1 cellular context compared by ENCODE assay signal in genomic region chr5:118987988-118988945, GRCh38.
A peak's percentile ranks its signal among the peaks of the same experiment; 100 is the strongest.
TF ChIP-seq lines count a peak whose summit lies in the region.

A gene with protein sequence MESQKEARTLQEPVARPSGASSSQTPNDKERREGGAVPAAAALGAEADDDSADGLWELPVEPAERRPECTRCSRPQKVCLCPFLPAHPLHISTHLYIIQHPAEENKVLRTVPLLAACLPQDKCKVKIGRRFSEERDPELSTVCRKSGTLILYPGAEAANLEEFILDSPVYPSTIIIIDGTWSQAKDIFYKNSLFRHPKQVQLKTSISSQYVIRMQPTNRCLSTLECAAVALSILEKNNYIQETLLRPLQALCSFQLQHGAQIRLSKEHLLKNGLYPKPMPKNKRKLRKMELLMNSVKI (minus strand): TSS chr5:118988547. CDS start chr5:118988511, 36 bp downstream.

TF ChIP-seq in HepG2, 621 proteins besides CTCF, POLR2A, EP300 and RAD21 (continued from another document and continues in another):
- no peak for TF ChIP-seq KAT2B (IDR thresholded peaks at IDR 0.05; ENCODE audit: borderline replicate concordance, low read depth, low read length)
- TF ChIP-seq ZNF781 (CRISPR knock-in tag; IDR thresholded peaks at IDR 0.05; ENCODE audit: borderline replicate concordance, not compliant biosample characterization) = no peak
- no peak for TF ChIP-seq CENPX (CRISPR knock-in tag; IDR thresholded peaks at IDR 0.05)
- TF ChIP-seq ZBTB38 (CRISPR knock-in tag; IDR thresholded peaks at IDR 0.05) = peak; percentile 78; the same call in 1 of the 2 replicates
- 0 out of 2 replicates have a peak, but pooled peaks have one; percentile 21 for TF ChIP-seq ZNF44 (CRISPR knock-in tag; IDR thresholded peaks at IDR 0.05)
- no peak for TF ChIP-seq ZNF251 (CRISPR knock-in tag; IDR thresholded peaks at IDR 0.05)
- no peak for TF ChIP-seq USF2 (IDR thresholded peaks at IDR 0.05; ENCODE audit: low read depth, low read length)
- TF ChIP-seq USF2 (CRISPR knock-in tag; IDR thresholded peaks at IDR 0.05; ENCODE audit: borderline replicate concordance) = peak; percentile 38; the same call in 1 of the 2 replicates
- TF ChIP-seq GATAD2A (CRISPR knock-in tag; IDR thresholded peaks at IDR 0.05) = peak; percentile 44; the same call in 1 of the 2 replicates
- TF ChIP-seq HDAC1 (CRISPR knock-in tag; IDR thresholded peaks at IDR 0.05) = no peak; the same call in none of the 2 replicates
- TF ChIP-seq FOXK2 (IDR thresholded peaks at IDR 0.05) = no peak
- no peak for TF ChIP-seq FOXO4 (CRISPR knock-in tag; conservative IDR thresholded peaks at IDR 0.05)
- TF ChIP-seq ZNF496 (CRISPR knock-in tag; IDR thresholded peaks at IDR 0.05; ENCODE audit: insufficient replicate concordance) = no peak
- no peak; the same call in 1 of the 2 replicates for TF ChIP-seq ZNF790 (CRISPR knock-in tag; IDR thresholded peaks at IDR 0.05; ENCODE audit: borderline replicate concordance)
- TF ChIP-seq ZNF3 (CRISPR knock-in tag; IDR thresholded peaks at IDR 0.05) = no peak
- no peak for TF ChIP-seq ATF7 (IDR thresholded peaks at IDR 0.05)
- no peak for TF ChIP-seq ATF7 (CRISPR knock-in tag; IDR thresholded peaks at IDR 0.05)
- peak; percentile 83 for TF ChIP-seq RXRA (CRISPR knock-in tag; IDR thresholded peaks at IDR 0.05)
- TF ChIP-seq, protein P1, sequence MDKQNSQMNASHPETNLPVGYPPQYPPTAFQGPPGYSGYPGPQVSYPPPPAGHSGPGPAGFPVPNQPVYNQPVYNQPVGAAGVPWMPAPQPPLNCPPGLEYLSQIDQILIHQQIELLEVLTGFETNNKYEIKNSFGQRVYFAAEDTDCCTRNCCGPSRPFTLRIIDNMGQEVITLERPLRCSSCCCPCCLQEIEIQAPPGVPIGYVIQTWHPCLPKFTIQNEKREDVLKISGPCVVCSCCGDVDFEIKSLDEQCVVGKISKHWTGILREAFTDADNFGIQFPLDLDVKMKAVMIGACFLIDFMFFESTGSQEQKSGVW (CRISPR knock-in tag; IDR thresholded peaks at IDR 0.05; ENCODE audit: borderline replicate concordance) = no peak
- no peak for TF ChIP-seq ZBTB21 (CRISPR knock-in tag; IDR thresholded peaks at IDR 0.05)
- no peak for TF ChIP-seq ZNF615 (CRISPR knock-in tag; IDR thresholded peaks at IDR 0.05; ENCODE audit: borderline replicate concordance)
- TF ChIP-seq NR3C1 (CRISPR knock-in tag; IDR thresholded peaks at IDR 0.05) = no peak
- TF ChIP-seq, protein P2, sequence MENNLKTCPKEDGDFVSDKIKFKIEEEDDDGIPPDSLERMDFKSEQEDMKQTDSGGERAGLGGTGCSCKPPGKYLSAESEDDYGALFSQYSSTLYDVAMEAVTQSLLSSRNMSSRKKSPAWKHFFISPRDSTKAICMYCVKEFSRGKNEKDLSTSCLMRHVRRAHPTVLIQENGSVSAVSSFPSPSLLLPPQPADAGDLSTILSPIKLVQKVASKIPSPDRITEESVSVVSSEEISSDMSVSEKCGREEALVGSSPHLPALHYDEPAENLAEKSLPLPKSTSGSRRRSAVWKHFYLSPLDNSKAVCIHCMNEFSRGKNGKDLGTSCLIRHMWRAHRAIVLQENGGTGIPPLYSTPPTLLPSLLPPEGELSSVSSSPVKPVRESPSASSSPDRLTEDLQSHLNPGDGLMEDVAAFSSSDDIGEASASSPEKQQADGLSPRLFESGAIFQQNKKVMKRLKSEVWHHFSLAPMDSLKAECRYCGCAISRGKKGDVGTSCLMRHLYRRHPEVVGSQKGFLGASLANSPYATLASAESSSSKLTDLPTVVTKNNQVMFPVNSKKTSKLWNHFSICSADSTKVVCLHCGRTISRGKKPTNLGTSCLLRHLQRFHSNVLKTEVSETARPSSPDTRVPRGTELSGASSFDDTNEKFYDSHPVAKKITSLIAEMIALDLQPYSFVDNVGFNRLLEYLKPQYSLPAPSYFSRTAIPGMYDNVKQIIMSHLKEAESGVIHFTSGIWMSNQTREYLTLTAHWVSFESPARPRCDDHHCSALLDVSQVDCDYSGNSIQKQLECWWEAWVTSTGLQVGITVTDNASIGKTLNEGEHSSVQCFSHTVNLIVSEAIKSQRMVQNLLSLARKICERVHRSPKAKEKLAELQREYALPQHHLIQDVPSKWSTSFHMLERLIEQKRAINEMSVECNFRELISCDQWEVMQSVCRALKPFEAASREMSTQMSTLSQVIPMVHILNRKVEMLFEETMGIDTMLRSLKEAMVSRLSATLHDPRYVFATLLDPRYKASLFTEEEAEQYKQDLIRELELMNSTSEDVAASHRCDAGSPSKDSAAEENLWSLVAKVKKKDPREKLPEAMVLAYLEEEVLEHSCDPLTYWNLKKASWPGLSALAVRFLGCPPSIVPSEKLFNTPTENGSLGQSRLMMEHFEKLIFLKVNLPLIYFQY (CRISPR knock-in tag; IDR thresholded peaks at IDR 0.05; ENCODE audit: borderline replicate concordance) = peak; percentile 29
- no peak; the same call in 1 of the 2 replicates for TF ChIP-seq KLF6 (CRISPR knock-in tag; IDR thresholded peaks at IDR 0.05)
- TF ChIP-seq ZBTB7A (CRISPR knock-in tag; IDR thresholded peaks at IDR 0.05) = no peak
- TF ChIP-seq, protein P3, sequence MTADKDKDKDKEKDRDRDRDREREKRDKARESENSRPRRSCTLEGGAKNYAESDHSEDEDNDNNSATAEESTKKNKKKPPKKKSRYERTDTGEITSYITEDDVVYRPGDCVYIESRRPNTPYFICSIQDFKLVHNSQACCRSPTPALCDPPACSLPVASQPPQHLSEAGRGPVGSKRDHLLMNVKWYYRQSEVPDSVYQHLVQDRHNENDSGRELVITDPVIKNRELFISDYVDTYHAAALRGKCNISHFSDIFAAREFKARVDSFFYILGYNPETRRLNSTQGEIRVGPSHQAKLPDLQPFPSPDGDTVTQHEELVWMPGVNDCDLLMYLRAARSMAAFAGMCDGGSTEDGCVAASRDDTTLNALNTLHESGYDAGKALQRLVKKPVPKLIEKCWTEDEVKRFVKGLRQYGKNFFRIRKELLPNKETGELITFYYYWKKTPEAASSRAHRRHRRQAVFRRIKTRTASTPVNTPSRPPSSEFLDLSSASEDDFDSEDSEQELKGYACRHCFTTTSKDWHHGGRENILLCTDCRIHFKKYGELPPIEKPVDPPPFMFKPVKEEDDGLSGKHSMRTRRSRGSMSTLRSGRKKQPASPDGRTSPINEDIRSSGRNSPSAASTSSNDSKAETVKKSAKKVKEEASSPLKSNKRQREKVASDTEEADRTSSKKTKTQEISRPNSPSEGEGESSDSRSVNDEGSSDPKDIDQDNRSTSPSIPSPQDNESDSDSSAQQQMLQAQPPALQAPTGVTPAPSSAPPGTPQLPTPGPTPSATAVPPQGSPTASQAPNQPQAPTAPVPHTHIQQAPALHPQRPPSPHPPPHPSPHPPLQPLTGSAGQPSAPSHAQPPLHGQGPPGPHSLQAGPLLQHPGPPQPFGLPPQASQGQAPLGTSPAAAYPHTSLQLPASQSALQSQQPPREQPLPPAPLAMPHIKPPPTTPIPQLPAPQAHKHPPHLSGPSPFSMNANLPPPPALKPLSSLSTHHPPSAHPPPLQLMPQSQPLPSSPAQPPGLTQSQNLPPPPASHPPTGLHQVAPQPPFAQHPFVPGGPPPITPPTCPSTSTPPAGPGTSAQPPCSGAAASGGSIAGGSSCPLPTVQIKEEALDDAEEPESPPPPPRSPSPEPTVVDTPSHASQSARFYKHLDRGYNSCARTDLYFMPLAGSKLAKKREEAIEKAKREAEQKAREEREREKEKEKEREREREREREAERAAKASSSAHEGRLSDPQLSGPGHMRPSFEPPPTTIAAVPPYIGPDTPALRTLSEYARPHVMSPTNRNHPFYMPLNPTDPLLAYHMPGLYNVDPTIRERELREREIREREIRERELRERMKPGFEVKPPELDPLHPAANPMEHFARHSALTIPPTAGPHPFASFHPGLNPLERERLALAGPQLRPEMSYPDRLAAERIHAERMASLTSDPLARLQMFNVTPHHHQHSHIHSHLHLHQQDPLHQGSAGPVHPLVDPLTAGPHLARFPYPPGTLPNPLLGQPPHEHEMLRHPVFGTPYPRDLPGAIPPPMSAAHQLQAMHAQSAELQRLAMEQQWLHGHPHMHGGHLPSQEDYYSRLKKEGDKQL (CRISPR knock-in tag; IDR thresholded peaks at IDR 0.05; ENCODE audit: low read depth) = 0 out of 2 replicates have a peak, but pooled peaks have one; percentile 29
- peak; percentile 50; the same call in 1 of the 2 replicates for TF ChIP-seq ZNF34 (CRISPR knock-in tag; IDR thresholded peaks at IDR 0.05; ENCODE audit: borderline replicate concordance)
- peak; percentile 99 to 100 for TF ChIP-seq HMGXB4 (CRISPR knock-in tag; IDR thresholded peaks at IDR 0.05; ENCODE audit: borderline replicate concordance in 1 of 2, low read depth in 1 of 2)
- TF ChIP-seq, protein P4, sequence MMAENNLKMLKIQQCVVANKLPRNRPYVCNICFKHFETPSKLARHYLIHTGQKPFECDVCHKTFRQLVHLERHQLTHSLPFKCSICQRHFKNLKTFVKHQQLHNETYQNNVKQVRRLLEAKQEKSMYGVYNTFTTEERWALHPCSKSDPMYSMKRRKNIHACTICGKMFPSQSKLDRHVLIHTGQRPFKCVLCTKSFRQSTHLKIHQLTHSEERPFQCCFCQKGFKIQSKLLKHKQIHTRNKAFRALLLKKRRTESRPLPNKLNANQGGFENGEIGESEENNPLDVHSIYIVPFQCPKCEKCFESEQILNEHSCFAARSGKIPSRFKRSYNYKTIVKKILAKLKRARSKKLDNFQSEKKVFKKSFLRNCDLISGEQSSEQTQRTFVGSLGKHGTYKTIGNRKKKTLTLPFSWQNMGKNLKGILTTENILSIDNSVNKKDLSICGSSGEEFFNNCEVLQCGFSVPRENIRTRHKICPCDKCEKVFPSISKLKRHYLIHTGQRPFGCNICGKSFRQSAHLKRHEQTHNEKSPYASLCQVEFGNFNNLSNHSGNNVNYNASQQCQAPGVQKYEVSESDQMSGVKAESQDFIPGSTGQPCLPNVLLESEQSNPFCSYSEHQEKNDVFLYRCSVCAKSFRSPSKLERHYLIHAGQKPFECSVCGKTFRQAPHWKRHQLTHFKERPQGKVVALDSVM (CRISPR knock-in tag; IDR thresholded peaks at IDR 0.05) = peak; percentile 76
- TF ChIP-seq FLYWCH1 (CRISPR knock-in tag; IDR thresholded peaks at IDR 0.05) = no peak
- peak; percentile 95 for TF ChIP-seq XRCC5 (optimal IDR thresholded peaks at IDR 0.05; ENCODE audit: low read length)
- TF ChIP-seq ZSCAN5A (CRISPR knock-in tag; IDR thresholded peaks at IDR 0.05; ENCODE audit: borderline replicate concordance) = peak; percentile 91; the same call in 1 of the 2 replicates
- TF ChIP-seq GABPB1 (CRISPR knock-in tag; IDR thresholded peaks at IDR 0.05) = peak; percentile 77
- 0 out of 2 replicates have a peak, but pooled peaks have one; percentile 42 for TF ChIP-seq ZNF329 (CRISPR knock-in tag; IDR thresholded peaks at IDR 0.05; ENCODE audit: low read depth)
- TF ChIP-seq ZNF546 (CRISPR knock-in tag; conservative IDR thresholded peaks at IDR 0.05) = no peak
